In the genomic region with DNA sequence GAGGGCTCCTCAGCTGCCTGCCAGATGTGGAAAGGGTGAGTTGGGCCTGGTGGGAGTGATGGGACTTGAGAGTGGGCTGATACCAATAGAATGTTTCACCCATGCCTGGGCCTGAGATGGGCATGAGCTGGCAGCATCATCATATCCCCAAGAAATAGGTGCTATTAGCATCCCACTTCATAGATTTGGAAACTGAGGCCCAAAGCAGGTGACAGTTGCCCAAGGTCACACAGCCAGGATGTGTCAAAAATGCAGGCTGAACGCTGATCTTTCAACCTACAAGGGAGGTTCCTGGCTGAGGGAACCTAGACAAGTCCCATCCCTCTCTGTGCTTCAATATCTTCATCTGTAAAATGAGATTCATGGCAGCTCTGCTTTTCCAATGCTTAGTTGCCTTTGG, we compare ENCODE assay signal across 27 cellular contexts. TPM values are rescaled to one million over a fixed set of nuclear protein-coding genes. Genes with fewer than 3 reads are reported as not detected.
"Had no signal": no experiment of that assay in that cellular context is flagged by ENCODE, and none has a peak within 500 bp of the region (broad histone marks: within the 10 kb centered on the region; RNA-seq: fewer than 3 reads in every experiment).

No MANE protein-coding gene starts in this region.

- H3K27ac ChIP-seq: epithelial cell of prostate, gastrocnemius medialis, lower lobe of right lung, parathyroid adenoma, right atrium auricular region, sigmoid colon, thoracic aorta, tibial nerve, upper lobe of left lung had no signal

- H3K27me3 ChIP-seq: right atrium auricular region, sigmoid colon, tibial nerve had no signal

- ATAC-seq: effector memory CD8-positive, alpha-beta T cell; gastrocnemius medialis; left ventricle myocardium superior; lower lobe of right lung; stimulated activated memory B cell treated with anti-CD40 and anti-IgM and Interleukin-4, amounts not matched to agents 10 μg/mL and 1 μg/mL and 100 μg/mL, for 72 hours; stimulated activated naive CD8-positive, alpha-beta T cell treated with anti-CD3 and anti-CD28 coated beads, Interleukin-15, Interleukin-2, amounts not matched to agents 100 U/mL and 50 U/mL, for 24 hours had no signal

- H3K9ac ChIP-seq: parathyroid adenoma had no signal

- H3K4me3 ChIP-seq: gastrocnemius medialis, lower lobe of right lung, right atrium auricular region, sigmoid colon, thoracic aorta, tibial nerve, upper lobe of left lung had no signal

- H3K9me3 Mint-ChIP-seq: effector memory CD8-positive, alpha-beta T cell; naive thymus-derived CD8-positive, alpha-beta T cell; stimulated activated memory B cell treated with anti-CD40 and anti-IgM and Interleukin-4, amounts not matched to agents 10 μg/mL and 1 μg/mL and 100 μg/mL, for 72 hours had no signal

- H3K9me3 ChIP-seq: gastrocnemius medialis, lower lobe of right lung, right atrium auricular region, sigmoid colon, thoracic aorta, tibial nerve, upper lobe of left lung had no signal

- H3K79me2 ChIP-seq: parathyroid adenoma had no signal

- H3K27ac Mint-ChIP-seq: progenitor cell of endocrine pancreas; stimulated activated memory B cell treated with anti-CD40 and anti-IgM and Interleukin-4, amounts not matched to agents 10 μg/mL and 1 μg/mL and 100 μg/mL, for 72 hours had no signal

- H3K4me3 Mint-ChIP-seq: effector memory CD8-positive, alpha-beta T cell; stimulated activated memory B cell treated with anti-CD40 and anti-IgM and Interleukin-4, amounts not matched to agents 10 μg/mL and 1 μg/mL and 100 μg/mL, for 72 hours had no signal

- H2AFZ ChIP-seq: parathyroid adenoma had no signal

- DNase-seq: cortex of kidney; effector memory CD8-positive, alpha-beta T cell; gastrocnemius medialis; left ventricle myocardium superior; lower lobe of right lung; naive thymus-derived CD8-positive, alpha-beta T cell; sigmoid colon; stimulated activated CD4-positive, alpha-beta T cell treated with anti-CD3 and anti-CD28 coated beads, Interleukin-2, amount 100 ng/mL, for 24 hours; stimulated activated CD4-positive, alpha-beta T cell treated with anti-CD3 and anti-CD28 coated beads, Interleukin-4, amount 100 ng/mL, for 24 hours; stimulated activated naive CD8-positive, alpha-beta T cell treated with anti-CD3 and anti-CD28 coated beads, Interleukin-15, Interleukin-2, amounts not matched to agents 100 U/mL and 50 U/mL, for 24 hours; upper lobe of left lung had no signal

RNA-seq across cellular contexts. Expression of a gene that starts 4.6 kb away (rescaled TPM):
- polyA plus RNA-seq: neural cell had no signal

RNA-seq across cellular contexts. Expression of a gene that starts 29.7 kb away (rescaled TPM):
- total RNA-seq: dermis microvascular lymphatic vessel endothelial cell; esophagus mucosa; gastrocnemius medialis; glomerular endothelial cell; left ventricle myocardium superior; lower lobe of right lung; mesenteric fat pad; myocyte; naive thymus-derived CD8-positive, alpha-beta T cell; osteoblast; progenitor cell of endocrine pancreas; right atrium auricular region; sigmoid colon; skeletal muscle tissue; thoracic aorta; tibial nerve; upper lobe of left lung had no signal
- polyA plus RNA-seq: keratinocyte; naive thymus-derived CD8-positive, alpha-beta T cell; neural cell; sigmoid colon had no signal
